In genomic region chr2:69471793-69472192, GRCh38 we compare ENCODE assay signal across 26 cellular contexts.
"Had no signal": no experiment of that assay in that cellular context is flagged by ENCODE, and none has a peak within 500 bp of the region (broad histone marks: within the 10 kb centered on the region; RNA-seq: fewer than 3 reads in every experiment).

No MANE protein-coding gene starts in this region.

- H3K4me3 Mint-ChIP-seq: activated B cell treated with CpG ODN at 0.5 μM for 24 hours; activated CD8-positive, alpha-beta memory T cell treated with anti-CD3 and anti-CD28 coated beads, Interleukin-2, amount 10 ng/mL, durations not matched to agents 7 days and 5 days; activated CD8-positive, alpha-beta T cell treated with anti-CD3 and anti-CD28 coated beads for 36 hours; activated naive CD8-positive, alpha-beta T cell treated with anti-CD3 and anti-CD28 coated beads, Interleukin-2, amount 10 ng/mL, durations not matched to agents 7 days and 5 days; activated T-cell treated with anti-CD3 and anti-CD28 coated beads, Interleukin-2, amount 50 U/mL, for 72 hours; dendritic cell treated with granulocyte-macrophage colony-stimulating factor and Interleukin-4, amounts not matched to agents 40 ng/mL and 50 ng/mL, for 4 days; endodermal cell; mesothelial cell of epicardium; naive B cell; type B pancreatic cell had no signal

- H3K9me3 ChIP-seq: esophagus squamous epithelium, heart right ventricle, spleen, thoracic aorta, uterus had no signal

- H3K9me3 Mint-ChIP-seq: activated B cell treated with CpG ODN at 0.5 μM for 24 hours; activated CD8-positive, alpha-beta T cell treated with anti-CD3 and anti-CD28 coated beads for 36 hours; activated naive CD8-positive, alpha-beta T cell treated with anti-CD3 and anti-CD28 coated beads, Interleukin-2, amount 10 ng/mL, durations not matched to agents 7 days and 5 days; activated T-cell treated with anti-CD3 and anti-CD28 coated beads, Interleukin-2, amount 50 U/mL, for 72 hours; dendritic cell treated with granulocyte-macrophage colony-stimulating factor and Interleukin-4, amounts not matched to agents 40 ng/mL and 50 ng/mL, for 4 days; endodermal cell; mesothelial cell of epicardium; naive B cell; type B pancreatic cell had no signal

- H3K4me3 ChIP-seq: esophagus squamous epithelium, heart right ventricle, spleen, thoracic aorta, uterus had no signal

- H3K27me3 Mint-ChIP-seq: activated CD8-positive, alpha-beta memory T cell treated with anti-CD3 and anti-CD28 coated beads, Interleukin-2, amount 10 ng/mL, durations not matched to agents 7 days and 5 days; activated CD8-positive, alpha-beta T cell treated with anti-CD3 and anti-CD28 coated beads for 36 hours; activated naive CD8-positive, alpha-beta T cell treated with anti-CD3 and anti-CD28 coated beads, Interleukin-2, amount 10 ng/mL, durations not matched to agents 7 days and 5 days; dendritic cell treated with granulocyte-macrophage colony-stimulating factor and Interleukin-4, amounts not matched to agents 40 ng/mL and 50 ng/mL, for 4 days; naive B cell; type B pancreatic cell had no signal

- H3K27me3 ChIP-seq: esophagus squamous epithelium, heart right ventricle, spleen, uterus had no signal

- ATAC-seq: activated CD8-positive, alpha-beta memory T cell treated with anti-CD3 and anti-CD28 coated beads, Interleukin-2, amount 10 ng/mL, durations not matched to agents 7 days and 5 days; activated CD8-positive, alpha-beta T cell treated with anti-CD3 and anti-CD28 coated beads for 36 hours; activated T-cell treated with anti-CD3 and anti-CD28 coated beads, Interleukin-2, amount 50 U/mL, for 72 hours; heart right ventricle; left ventricle myocardium superior; right cardiac atrium; SK-N-SH treated with all-trans-retinoic acid at 6 μM for 48 hours had no signal

- H3K27ac ChIP-seq: epithelial cell of prostate, esophagus squamous epithelium, heart right ventricle, spleen, thoracic aorta, uterus had no signal

- H3K4me1 ChIP-seq: uterus had no signal

- H3K36me3 ChIP-seq: thoracic aorta, uterus had no signal

- H3K27ac Mint-ChIP-seq: activated B cell treated with CpG ODN at 0.5 μM for 24 hours; activated CD8-positive, alpha-beta memory T cell treated with anti-CD3 and anti-CD28 coated beads, Interleukin-2, amount 10 ng/mL, durations not matched to agents 7 days and 5 days; activated CD8-positive, alpha-beta T cell treated with anti-CD3 and anti-CD28 coated beads for 36 hours; activated naive CD8-positive, alpha-beta T cell treated with anti-CD3 and anti-CD28 coated beads, Interleukin-2, amount 10 ng/mL, durations not matched to agents 7 days and 5 days; activated T-cell treated with anti-CD3 and anti-CD28 coated beads, Interleukin-2, amount 50 U/mL, for 72 hours; dendritic cell treated with granulocyte-macrophage colony-stimulating factor and Interleukin-4, amounts not matched to agents 40 ng/mL and 50 ng/mL, for 4 days; endodermal cell; mesothelial cell of epicardium; type B pancreatic cell had no signal

- DNase-seq: activated B cell treated with CpG ODN at 0.5 μM for 24 hours; activated CD4-positive, alpha-beta T cell treated with anti-CD3 and anti-CD28 coated beads, Interleukin-2, amount 50 U/mL, for 1 hour; activated CD8-positive, alpha-beta memory T cell treated with anti-CD3 and anti-CD28 coated beads, Interleukin-2, amount 10 ng/mL, durations not matched to agents 7 days and 5 days; activated CD8-positive, alpha-beta T cell treated with anti-CD3 and anti-CD28 coated beads for 36 hours; activated naive CD4-positive, alpha-beta T cell; activated naive CD8-positive, alpha-beta T cell treated with anti-CD3 and anti-CD28 coated beads, Interleukin-2, amount 10 ng/mL, durations not matched to agents 7 days and 5 days; activated T-cell treated with anti-CD3 and anti-CD28 coated beads, Interleukin-2, amount 50 U/mL, for 72 hours; amniotic stem cell; caudate nucleus; endodermal cell; esophagus squamous epithelium; foreskin melanocyte; heart right ventricle; left ventricle myocardium superior; naive B cell; posterior cingulate gyrus; right cardiac atrium; spleen; stimulated activated naive CD4-positive, alpha-beta T cell treated with Interleukin-2 at 50 U/mL for 16 hours; uterus had no signal

- H3K36me3 Mint-ChIP-seq: naive B cell had no signal
